23 cellular contexts compared by ENCODE assay signal in the genomic region with DNA sequence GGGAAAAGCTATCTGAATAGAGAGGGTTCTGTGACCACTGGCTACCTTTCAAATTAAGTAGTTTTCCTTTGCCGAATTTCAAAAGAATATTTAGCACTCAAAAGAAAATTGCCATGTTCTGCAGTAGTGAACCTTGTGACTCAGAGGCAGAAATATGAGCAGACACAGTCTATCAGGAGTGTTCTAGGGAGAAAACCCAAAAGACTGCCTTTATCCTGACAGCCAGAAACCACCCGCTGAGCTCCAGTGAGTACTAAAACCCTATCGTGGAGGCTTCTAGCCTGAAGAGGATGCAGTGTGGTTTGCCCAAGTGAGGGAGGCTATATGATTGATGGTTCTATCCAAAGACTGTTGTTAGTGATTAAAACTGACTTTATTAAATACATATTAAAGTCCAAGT. TPM values are rescaled to one million over a fixed set of nuclear protein-coding genes. Genes with fewer than 3 reads are reported as not detected.
"Had no signal": no experiment of that assay in that cellular context is flagged by ENCODE, and none has a peak within 500 bp of the region (broad histone marks: within the 10 kb centered on the region; RNA-seq: fewer than 3 reads in every experiment).

No MANE protein-coding gene starts in this region.

- H3K27me3 ChIP-seq: ascending aorta, colonic mucosa, stomach, vagina had no signal

- ATAC-seq: activated naive CD8-positive, alpha-beta T cell treated with anti-CD3 and anti-CD28 coated beads, Interleukin-2, amount 50 U/mL, for 24 hours; left lobe of liver had no signal

- H3K4me3 ChIP-seq: ascending aorta, colonic mucosa, skin epidermis, stomach, vagina had no signal

- H3K9me3 ChIP-seq: ascending aorta, colonic mucosa, stomach, vagina had no signal

- H3K27ac ChIP-seq: ascending aorta, colonic mucosa, skin epidermis, stomach, vagina had no signal

- H3K36me3 ChIP-seq: ascending aorta, colonic mucosa, stomach, vagina had no signal

- H3K4me1 ChIP-seq: ascending aorta, colonic mucosa, stomach, vagina had no signal

- DNase-seq: activated CD4-positive, alpha-beta T cell treated with anti-CD3 and anti-CD28 coated beads, Interleukin-2, amount 50 U/mL, for 1 hour; activated CD4-positive, CD25-positive, alpha-beta regulatory T cell treated with anti-CD3 and anti-CD28 coated beads, Interleukin-2, amount 50 U/mL, for 72 hours; activated CD8-positive, alpha-beta memory T cell treated with anti-CD3 and anti-CD28 coated beads, Interleukin-2, amount 50 U/mL, for 4 hours; activated effector memory CD4-positive, alpha-beta T cell treated with Interleukin-2 at 50 U/mL for 16 hours; activated naive CD4-positive, alpha-beta T cell treated with anti-CD3 and anti-CD28 coated beads, Interleukin-2, amount 10 ng/mL, durations not matched to agents 7 days and 5 days; activated naive CD8-positive, alpha-beta T cell treated with anti-CD3 and anti-CD28 coated beads, Interleukin-2, amount 50 U/mL, for 24 hours; activated T-cell treated with anti-CD3 and anti-CD28 coated beads, Interleukin-2, amount 50 U/mL, for 48 hours; central memory CD4-positive, alpha-beta T cell; colonic mucosa; foreskin melanocyte; glutamatergic neuron; hippocampal formation; kidney; midbrain; occipital lobe; stomach; trophoblast cell had no signal

RNA-seq across cellular contexts. Expression of a gene that starts 21.9 kb away (rescaled TPM):
- total RNA-seq: ascending aorta, kidney, lung microvascular endothelial cell, posterior vena cava had no signal
